ENCODE assay signal across 1 cellular context in the genomic region with DNA sequence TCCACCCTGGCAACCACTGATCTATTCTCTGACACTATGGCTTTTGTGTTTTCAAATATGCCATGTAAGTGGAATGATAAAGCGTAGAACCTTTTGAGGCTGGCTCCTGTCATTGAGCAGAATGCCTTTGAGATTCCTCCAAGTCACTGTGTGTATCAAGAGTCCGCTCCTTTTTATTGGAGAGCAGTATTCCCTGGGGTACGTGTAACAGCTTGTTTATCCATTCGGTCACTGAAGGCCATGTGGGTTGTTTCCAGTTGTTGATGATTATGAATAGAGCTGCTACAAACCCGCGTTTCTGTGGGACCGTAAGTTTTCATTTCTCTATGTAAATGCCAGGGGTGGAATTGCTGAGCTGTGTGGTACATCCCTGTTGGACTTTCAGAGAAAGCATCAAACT.
TF ChIP-seq lines count a peak whose summit lies in the region.

No MANE protein-coding gene starts in this region.

TF ChIP-seq in H1, 55 proteins besides CTCF, POLR2A, EP300 and RAD21:
- TF ChIP-seq YY1 (IDR thresholded peaks at IDR 0.05; ENCODE audit: low read depth, low read length) (no peak), CTBP2 (IDR thresholded peaks at IDR 0.05; ENCODE audit: borderline replicate concordance, insufficient read depth, insufficient read length, low read length) (no peak), SIX5 (IDR thresholded peaks at IDR 0.05; ENCODE audit: low read depth, low read length) (no peak), RNF2 (IDR thresholded peaks at IDR 0.05; ENCODE audit: borderline replicate concordance, low read depth, low read length, missing control alignments, poor library complexity, severe bottlenecking) (no peak), SP4 (IDR thresholded peaks at IDR 0.05; ENCODE audit: low read length) (no peak), CHD2 (IDR thresholded peaks at IDR 0.05; ENCODE audit: low read length) (no peak), SP2 (IDR thresholded peaks at IDR 0.05; ENCODE audit: low read length) (no peak), RXRA (IDR thresholded peaks at IDR 0.05; ENCODE audit: insufficient read depth, low read depth, low read length) (no peak), CBX8 (IDR thresholded peaks at IDR 0.05; ENCODE audit: borderline replicate concordance, low read depth, low read length) (no peak), BCL11A (IDR thresholded peaks at IDR 0.05; ENCODE audit: low read depth in 2 of 2, low read length in 2 of 2) (no peak), GABPA (IDR thresholded peaks at IDR 0.05; ENCODE audit: borderline replicate concordance, insufficient read depth, low read length) (no peak), KDM5A (IDR thresholded peaks at IDR 0.05; ENCODE audit: low read length) (no peak), PHF8 (conservative IDR thresholded peaks at IDR 0.05; ENCODE audit: low read depth, low read length) (no peak), NRF1 (IDR thresholded peaks at IDR 0.05; ENCODE audit: low read depth, low read length) (no peak), JUN (IDR thresholded peaks at IDR 0.05; ENCODE audit: low read depth, low read length) (no peak), MAFK (IDR thresholded peaks at IDR 0.05; ENCODE audit: low read depth, low read length) (no peak), RBBP5 (IDR thresholded peaks at IDR 0.05; ENCODE audit: borderline replicate concordance, low read depth, low read length) (no peak)
- TF ChIP-seq, protein P1, sequence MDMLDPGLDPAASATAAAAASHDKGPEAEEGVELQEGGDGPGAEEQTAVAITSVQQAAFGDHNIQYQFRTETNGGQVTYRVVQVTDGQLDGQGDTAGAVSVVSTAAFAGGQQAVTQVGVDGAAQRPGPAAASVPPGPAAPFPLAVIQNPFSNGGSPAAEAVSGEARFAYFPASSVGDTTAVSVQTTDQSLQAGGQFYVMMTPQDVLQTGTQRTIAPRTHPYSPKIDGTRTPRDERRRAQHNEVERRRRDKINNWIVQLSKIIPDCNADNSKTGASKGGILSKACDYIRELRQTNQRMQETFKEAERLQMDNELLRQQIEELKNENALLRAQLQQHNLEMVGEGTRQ (IDR thresholded peaks at IDR 0.05; ENCODE audit: low read length): no peak
